9 cellular contexts compared by ENCODE assay signal in genomic region chr10:29737209-29737565, GRCh38.
DNase-seq lines count a peak whose midpoint lies in the region; TF ChIP-seq lines count a peak whose summit lies in the region.
"Had no signal": no experiment of that assay in that cellular context is flagged by ENCODE, and none has a peak within 500 bp of the region (broad histone marks: within the 10 kb centered on the region; RNA-seq: fewer than 3 reads in every experiment).

No MANE protein-coding gene starts in this region.

- H3K27me3 ChIP-seq in NT2/D1 (ENCODE audit: insufficient read depth, insufficient read length) (peaks cover 31% of the 10 kb centered on the region), neural cell (ENCODE audit: insufficient read depth, low read depth, low read length) (peaks cover 3% of the 10 kb centered on the region)

- no peak overlapping the region for H2AFZ ChIP-seq in neural cell (ENCODE audit: low read depth, low read length)

- no peaks in the 10 kb centered on the region for H3K9me3 ChIP-seq in NT2/D1 (ENCODE audit: insufficient read depth, low read length)
- no peaks in the 10 kb centered on the region for H3K9me3 ChIP-seq in neural cell (ENCODE audit: low read length)

- no peaks in the 10 kb centered on the region for H3K9me2 ChIP-seq in neural cell (ENCODE audit: insufficient read depth, low read length)

- H3K4me1 ChIP-seq in NT2/D1 (ENCODE audit: insufficient read depth, insufficient read length): no peaks in the 10 kb centered on the region

- H3K36me3 ChIP-seq in NT2/D1 (ENCODE audit: insufficient read depth, insufficient read length, low read length) (no peaks in the 10 kb centered on the region), neural cell (ENCODE audit: insufficient read depth, low read length) (no peaks in the 10 kb centered on the region)

- no peak for TF ChIP-seq EP300 in neural cell (conservative IDR thresholded peaks at IDR 0.05; ENCODE audit: poor library complexity, severe bottlenecking)

- no peaks in the 10 kb centered on the region for H4K20me1 ChIP-seq in neural cell (ENCODE audit: insufficient read depth)

- H3K4me3 ChIP-seq in AG04449 (ENCODE audit: low read depth, low read length): peak overlapping the region; percentile 67
- H3K4me3 ChIP-seq in NT2/D1 (ENCODE audit: insufficient read length, low read depth): peak overlapping the region; percentile 60
- peak overlapping the region; percentile 74 for H3K4me3 ChIP-seq in epithelial cell of esophagus (ENCODE audit: low read length)
- H3K4me3 ChIP-seq in neural cell (ENCODE audit: low read length): peak overlapping the region; percentile 95

- DNase-seq in AG04449 (ENCODE audit: low read depth, low spot score) (no peak), NT2/D1 (ENCODE audit: low read depth, low spot score) (no peak), epithelial cell of esophagus (ENCODE audit: low read depth) (no peak), GM10266 (ENCODE audit: extremely low spot score) (no peak), A172 (ENCODE audit: low spot score) (no peak), Ammon's horn (ENCODE audit: low spot score) (no peak)
- DNase-seq in stimulated activated CD4-positive, alpha-beta T cell treated with anti-CD3 and anti-CD28 coated beads, Interleukin-15, amount 100 ng/mL, for 24 hours: no peak
- DNase-seq: activated CD4-positive, CD25-positive, alpha-beta regulatory T cell had no signal

- H3K9ac ChIP-seq in NT2/D1 (ENCODE audit: insufficient read length, low read depth) (peak overlapping the region; percentile 86), neural cell (ENCODE audit: low read length) (peak overlapping the region; percentile 75)

- no peak overlapping the region for H3K27ac ChIP-seq in neural cell (ENCODE audit: low read length)

- H3F3A ChIP-seq in neural cell (ENCODE audit: insufficient read depth, low read length, poor library complexity, severe bottlenecking): peaks cover 10% of the 10 kb centered on the region

- TF ChIP-seq RAD21 in neural cell (conservative IDR thresholded peaks at IDR 0.05): no peak

- no peak for TF ChIP-seq CTCF in AG04449 (IDR thresholded peaks at IDR 0.05; ENCODE audit: insufficient read depth, low read length, missing control alignments)
- no peak for TF ChIP-seq CTCF in epithelial cell of esophagus (IDR thresholded peaks at IDR 0.05; ENCODE audit: insufficient read depth, low read depth, low read length, missing control alignments)
- no peak for TF ChIP-seq CTCF in neural cell (IDR thresholded peaks at IDR 0.05; ENCODE audit: poor library complexity, severe bottlenecking)
- no peak for TF ChIP-seq CTCF in GM10266 (IDR thresholded peaks at IDR 0.05; ENCODE audit: control insufficient read depth, insufficient read depth, low read depth, missing control alignments)

- POLR2A ChIA-PET in AG04449 (lab: Yijun Ruan, JAX): no interaction called here

- CTCF ChIA-PET in AG04449 (lab: Yijun Ruan, JAX): interaction anchor here (1.1 to 3.0 kb wide), 9 partner anchors 9 to 264 kb away, joined by 3 to 28 read pairs (median 4); no protein-coding TSS in a partner anchor

- H3K79me2 ChIP-seq in neural cell (replicated peaks; ENCODE audit: insufficient read depth, low read length): peaks cover 27% of the 10 kb centered on the region

- H3K4me2 ChIP-seq in neural cell (ENCODE audit: low read length): no peak overlapping the region

TF ChIP-seq in neural cell, 6 proteins besides CTCF, POLR2A, EP300 and RAD21:
- TF ChIP-seq MXI1 (conservative IDR thresholded peaks at IDR 0.05; ENCODE audit: poor library complexity, severe bottlenecking) (no peak), POLR2AphosphoS5 (IDR thresholded peaks at IDR 0.05) (no peak), SMC3 (conservative IDR thresholded peaks at IDR 0.05; ENCODE audit: poor library complexity) (no peak), REST (IDR thresholded peaks at IDR 0.05; ENCODE audit: borderline replicate concordance) (no peak), EZH2 (IDR thresholded peaks at IDR 0.05; ENCODE audit: borderline replicate concordance, insufficient read depth, low read length, poor library complexity, severe bottlenecking) (no peak), TAF1 (IDR thresholded peaks at IDR 0.05; ENCODE audit: low read depth) (no peak)
